7 cellular contexts compared by ENCODE assay signal in genomic region chr4:128811571-128812359, GRCh38. TPM values are rescaled to one million over a fixed set of nuclear protein-coding genes. Genes with fewer than 3 reads are reported as not detected.
DNase-seq lines count a peak whose midpoint lies in the region; ATAC-seq and TF ChIP-seq lines count a peak whose summit lies in the region.

No MANE protein-coding gene starts in this region.

- peak overlapping the region; percentile 67 for H3K4me3 ChIP-seq in astrocyte of the cerebellum (ENCODE audit: low read depth, low read length)

- peak; percentile 19 for DNase-seq in NCI-H187 treated with DMSO at 0.1 percent for 48 hours (lab: John Stamatoyannopoulos, UW)
- peak; percentile 72 for DNase-seq in T-helper 9 cell
- DNase-seq in astrocyte of the cerebellum (ENCODE audit: low read depth), result no peak
- peak; percentile 15 to 90 (median 73) for DNase-seq in hypothalamus (lab: John Stamatoyannopoulos, UW)
- DNase-seq in sciatic nerve (ENCODE audit: low spot score), result peak; percentile 89

- in situ Hi-C loops in astrocyte of the cerebellum (cut with HindIII; ENCODE audit: low sequenced_read_pairs), result no loop called here

- ATAC-seq in GM18511 (IDR thresholded peaks at IDR 0.05; ENCODE audit: unreplicated experiment) (peak; percentile 55), HG02973 (IDR thresholded peaks at IDR 0.05; ENCODE audit: unreplicated experiment) (peak; percentile 40), sciatic nerve (peak; percentile 69)

- no peak for TF ChIP-seq CTCF in astrocyte of the cerebellum (IDR thresholded peaks at IDR 0.05; ENCODE audit: low read depth, low read length, missing control alignments)

- intact Hi-C loops in sciatic nerve (cut with DNase I), result no loop called here

RNA-seq across cellular contexts. Expression of gene JADE1, which starts 2.3 kb away (rescaled TPM):
- total RNA-seq in sciatic nerve, result 25.2 TPM
